In genomic region chr3:81490541-81491288, GRCh38 we compare ENCODE assay signal across 8 cellular contexts.
DNase-seq lines count a peak whose midpoint lies in the region; ATAC-seq and TF ChIP-seq lines count a peak whose summit lies in the region.

No MANE protein-coding gene starts in this region.

- no peak overlapping the region for H3K9ac ChIP-seq in HCT116 (ENCODE audit: low read length)
- H3K9ac ChIP-seq in MM.1S (ENCODE audit: low read length) = no peak overlapping the region

- H2AFZ ChIP-seq in HCT116 (ENCODE audit: low read depth, low read length, poor library complexity, severe bottlenecking) (no peak overlapping the region), MM.1S (ENCODE audit: low read length) (no peak overlapping the region)

- no peak overlapping the region for H3K4me3 ChIP-seq in HCT116 (replicated peaks in 1 of 2; ENCODE audit: low read depth in 1 of 2, low read length in 2 of 2)
- no peak overlapping the region for H3K4me3 ChIP-seq in MM.1S (ENCODE audit: low read length)
- no peak overlapping the region for H3K4me3 ChIP-seq in SJSA1

- no peaks in the 10 kb centered on the region for H3K4me1 ChIP-seq in HCT116 (ENCODE audit: control insufficient read depth in 1 of 2, insufficient read depth in 2 of 2, low read length in 2 of 2)
- H3K4me1 ChIP-seq in MM.1S (ENCODE audit: low read length) = peaks cover 5% of the 10 kb centered on the region
- no peaks in the 10 kb centered on the region for H3K4me1 ChIP-seq in SJSA1 (replicated peaks)

- no peaks in the 10 kb centered on the region for H3K9me2 ChIP-seq in HCT116 (ENCODE audit: insufficient read depth)
- no peaks in the 10 kb centered on the region for H3K9me2 ChIP-seq in MM.1S (replicated peaks; ENCODE audit: insufficient read depth, low read length)

- H3K9me3 ChIP-seq in HCT116 (ENCODE audit: control insufficient read depth in 1 of 2, insufficient read depth in 1 of 2, low read depth in 1 of 2, low read length in 2 of 2) (no peaks in the 10 kb centered on the region), MM.1S (replicated peaks; ENCODE audit: insufficient read depth, low read length) (no peaks in the 10 kb centered on the region), SJSA1 (replicated peaks) (no peaks in the 10 kb centered on the region)

- RAD21 ChIA-PET in HCT116 (lab: Charles Lee; ENCODE audit: low non-redundant PET in 1 of 2, low total read pairs in 2 of 2, uncharacterized antibody in 2 of 2, unreplicated experiment in 2 of 2) = no interaction called here

- peaks cover 1% of the 10 kb centered on the region for H3K9me3 Mint-ChIP-seq in glutamatergic neuron (ENCODE audit: unreplicated experiment)

- H3K27ac ChIP-seq in HCT116 (ENCODE audit: low read depth, low read length) (no peak overlapping the region), MM.1S (ENCODE audit: low read length) (no peak overlapping the region), SJSA1 (no peak overlapping the region)

- H3K27me3 ChIP-seq in HCT116 (ENCODE audit: insufficient read depth, low read length) (no peaks in the 10 kb centered on the region), MM.1S (replicated peaks; ENCODE audit: insufficient read depth, low read length) (no peaks in the 10 kb centered on the region), SJSA1 (replicated peaks) (no peaks in the 10 kb centered on the region)

- BruUV-seq in HCT116 (replicated peaks; lab: Mats Ljungman, UMichigan) = no TSS peak

- TF ChIP-seq RAD21 in HCT116 (IDR thresholded peaks at IDR 0.05; ENCODE audit: low read depth) = peak; percentile 50

- DNase-seq in GM10248 (ENCODE audit: extremely low spot score) (peak; percentile 31), HCT116 (ENCODE audit: low read depth, low spot score) (peak; percentile 77), MM.1S (peak; percentile 84), SJSA1 (ENCODE audit: low read depth in 1 of 2, low spot score in 2 of 2) (peak; percentile 51 to 77), glutamatergic neuron (peak; percentile 86), pons (ENCODE audit: low spot score) (peak; percentile 85), ureter (ENCODE audit: low spot score) (peak; percentile 80)
- peak; percentile 62 for DNase-seq in activated gamma-delta T cell treated with anti-CD3 and anti-CD28 coated beads, Interleukin-2, amount 50 U/mL, for 16 hours (ENCODE audit: low read depth)

- TF ChIP-seq CTCF in GM10248 (IDR thresholded peaks at IDR 0.05; ENCODE audit: control extremely low read depth, extremely low read depth, low read depth, missing control alignments) = peak; percentile 59
- TF ChIP-seq CTCF in HCT116 (IDR thresholded peaks at IDR 0.05 in 2 of 3, conservative IDR thresholded peaks at IDR 0.05 in 1 of 3; ENCODE audit: borderline replicate concordance in 1 of 3, insufficient read depth in 1 of 3, low read depth in 2 of 3, low read length in 2 of 3) = peak; percentile 24 to 84 (median 75); a peak in 5 of 6 replicates
- peak; percentile 88 for TF ChIP-seq CTCF in MM.1S (IDR thresholded peaks at IDR 0.05; ENCODE audit: low read length)
- TF ChIP-seq CTCF in glutamatergic neuron (IDR thresholded peaks at IDR 0.05; ENCODE audit: partially characterized antibody, unreplicated experiment) = peak; percentile 96

- H3K27me3 Mint-ChIP-seq in glutamatergic neuron (ENCODE audit: unreplicated experiment) = no peaks in the 10 kb centered on the region

- no peak overlapping the region for H3K4me2 ChIP-seq in HCT116 (ENCODE audit: low read length)
- no peak overlapping the region for H3K4me2 ChIP-seq in MM.1S (ENCODE audit: low read depth, low read length)

- CTCF ChIA-PET in GM10248 (lab: Yijun Ruan, JAX) = interaction anchor here (0.7 to 2.4 kb wide), 26 partner anchors 10 to 647 kb away, joined by 3 to 15 read pairs (median 5); no protein-coding TSS in a partner anchor
- CTCF ChIA-PET in HCT116 (lab: Charles Lee) = interaction anchor here (0.7 to 2.1 kb wide), 8 partner anchors 9 to 328 kb away, joined by 3 to 15 read pairs (median 3); no protein-coding TSS in a partner anchor

- peaks cover 5% of the 10 kb centered on the region; the same call in 1 of the 2 replicates for H3F3A ChIP-seq in MM.1S (ENCODE audit: insufficient read depth, low read length)

- TF ChIP-seq POLR2A in HCT116 (IDR thresholded peaks at IDR 0.05; ENCODE audit: borderline replicate concordance, extremely low read depth, insufficient read depth, insufficient read length) = no peak

- no peaks in the 10 kb centered on the region for H4K20me1 ChIP-seq in HCT116 (ENCODE audit: insufficient read depth)
- no peaks in the 10 kb centered on the region for H4K20me1 ChIP-seq in MM.1S (ENCODE audit: insufficient read depth, low read length)

- H3K79me2 ChIP-seq in HCT116 (ENCODE audit: insufficient read depth, low read length) (no peaks in the 10 kb centered on the region), MM.1S (ENCODE audit: low read length) (no peaks in the 10 kb centered on the region)

- POLR2A ChIA-PET in GM10248 (lab: Yijun Ruan, JAX) = no interaction called here
- POLR2A ChIA-PET in HCT116 (lab: Charles Lee) = no interaction called here

- H3K27ac Mint-ChIP-seq in glutamatergic neuron (ENCODE audit: unreplicated experiment) = peak overlapping the region; percentile 60

- ATAC-seq in HCT116 = peak; percentile 91

- H3K4me1 Mint-ChIP-seq in glutamatergic neuron (ENCODE audit: low read depth, unreplicated experiment) = peaks cover 5% of the 10 kb centered on the region

- H3K4me3 Mint-ChIP-seq in glutamatergic neuron (ENCODE audit: unreplicated experiment) = no peak overlapping the region

- intact Hi-C loops in HCT116 (cut with micrococcal nuclease) = loop anchor here (1.0 kb wide), 1 partner anchor 153 kb away; no protein-coding TSS in a partner anchor

- H3K36me3 ChIP-seq in HCT116 (ENCODE audit: control insufficient read depth in 1 of 2, insufficient read depth in 2 of 2, low read length in 2 of 2) (no peaks in the 10 kb centered on the region), MM.1S (replicated peaks; ENCODE audit: insufficient read depth, low read length) (no peaks in the 10 kb centered on the region), SJSA1 (0 out of 2 replicates have a peak, but pooled peaks cover 3% of the 10 kb centered on the region)

- no peaks in the 10 kb centered on the region for H3K36me3 Mint-ChIP-seq in glutamatergic neuron (ENCODE audit: unreplicated experiment)

TF ChIP-seq in HCT116, 20 proteins besides CTCF, POLR2A, EP300 and RAD21:
- TF ChIP-seq ZNF274 (IDR thresholded peaks at IDR 0.05; ENCODE audit: low read depth, low read length) = no peak
- 0 out of 2 replicates have a peak, but pooled peaks have one; percentile 26 for TF ChIP-seq CBX3 (IDR thresholded peaks at IDR 0.05; ENCODE audit: low read depth)
- no peak for TF ChIP-seq POLR2AphosphoS5 (IDR thresholded peaks at IDR 0.05; ENCODE audit: low read depth, low read length)
- no peak for TF ChIP-seq CEBPB (IDR thresholded peaks at IDR 0.05; ENCODE audit: low read depth)
- no peak for TF ChIP-seq EZH2 (IDR thresholded peaks at IDR 0.05)

Comparison
In these comparisons a context has a peak if more than half of its experiments do, and no peak if none do; other contexts are left out.
1. DNase-seq: peak in every context shown above with its lines; median percentile 86 in glutamatergic neuron; 85 in pons; 84 in MM.1S; 80 in ureter; 77 in HCT116; 64 in SJSA1; 62 in activated gamma-delta T cell treated with anti-CD3 and anti-CD28 coated beads, Interleukin-2, amount 50 U/mL, for 16 hours; 31 in GM10248.